19 cellular contexts compared by ENCODE assay signal in the genomic region with DNA sequence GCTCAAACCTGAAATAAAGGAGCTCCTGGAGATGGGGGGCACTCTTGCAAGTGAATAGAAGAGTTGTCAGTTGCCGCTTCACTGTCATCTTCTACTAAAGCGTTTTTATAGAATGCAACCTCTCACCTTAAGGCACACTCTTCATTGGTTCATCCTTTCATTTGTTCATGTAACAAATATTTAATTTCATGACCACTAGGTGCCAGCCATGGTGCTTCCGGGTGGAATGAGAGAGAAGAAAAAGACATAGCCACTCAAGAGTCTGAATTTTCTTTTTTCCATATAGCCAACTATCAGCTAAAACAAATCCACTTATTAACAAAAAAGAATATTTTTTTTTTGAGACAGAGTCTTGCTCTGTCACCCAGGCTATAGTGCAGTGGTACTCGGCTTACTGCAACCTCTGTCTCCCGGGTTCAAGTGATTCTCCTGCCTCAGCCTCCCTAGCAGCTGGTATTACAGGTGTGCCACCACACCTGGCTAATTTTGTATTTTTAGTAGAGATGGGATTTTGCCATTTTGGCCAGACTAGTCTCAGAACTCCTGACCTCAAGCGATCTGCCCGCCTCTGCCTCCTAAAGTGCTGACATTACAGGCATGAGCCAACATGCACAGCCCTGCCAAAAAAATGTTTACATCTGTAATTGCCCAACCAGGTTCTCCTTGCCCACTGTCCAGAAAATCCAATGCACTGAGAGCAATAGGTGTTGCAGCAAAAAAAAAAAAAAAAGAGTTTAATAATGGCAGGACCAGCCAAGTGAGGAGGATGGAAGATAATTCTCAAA. TPM values are rescaled to one million over a fixed set of nuclear protein-coding genes. Genes with fewer than 3 reads are reported as not detected.
DNase-seq lines count a peak whose midpoint lies in the region; ATAC-seq and TF ChIP-seq lines count a peak whose summit lies in the region.
"Had no signal": no experiment of that assay in that cellular context is flagged by ENCODE, and none has a peak within 500 bp of the region (broad histone marks: within the 10 kb centered on the region; RNA-seq: fewer than 3 reads in every experiment).

No MANE protein-coding gene starts in this region.

- no peak overlapping the region for H3K27ac Mint-ChIP-seq in activated CD4-positive, alpha-beta T cell treated with anti-CD3 and anti-CD28 coated beads for 36 hours
- H3K27ac Mint-ChIP-seq: activated CD4-positive, alpha-beta T cell treated with anti-CD3 and anti-CD28 coated beads, Interleukin-2, amount 10 ng/mL, durations not matched to agents 7 days and 5 days; activated CD8-positive, alpha-beta memory T cell treated with anti-CD3 and anti-CD28 coated beads, Interleukin-2, amount 10 ng/mL, durations not matched to agents 7 days and 5 days; activated naive CD4-positive, alpha-beta T cell treated with anti-CD3 and anti-CD28 coated beads for 36 hours; CD4-positive, CD25-positive, alpha-beta regulatory T cell; stimulated activated naive CD8-positive, alpha-beta T cell treated with anti-CD3 and anti-CD28 coated beads, Interleukin-15, Interleukin-2, amounts not matched to agents 100 ng/mL and 50 ng/mL, for 24 hours had no signal

- no peak overlapping the region for H3K4me3 ChIP-seq in left lung
- H3K4me3 ChIP-seq: lower lobe of right lung, vagina had no signal

- H3K27me3 Mint-ChIP-seq in activated CD4-positive, alpha-beta T cell treated with anti-CD3 and anti-CD28 coated beads for 36 hours, result no peaks in the 10 kb centered on the region
- H3K27me3 Mint-ChIP-seq: activated CD8-positive, alpha-beta memory T cell treated with anti-CD3 and anti-CD28 coated beads, Interleukin-2, amount 10 ng/mL, durations not matched to agents 7 days and 5 days; stimulated activated naive CD8-positive, alpha-beta T cell treated with anti-CD3 and anti-CD28 coated beads, Interleukin-15, Interleukin-2, amounts not matched to agents 100 ng/mL and 50 ng/mL, for 24 hours had no signal

- in situ Hi-C loops in SK-MEL-5 (cut with HindIII; ENCODE audit: low pct_unique_long_range_greater_than_20kb, low sequenced_read_pairs), result no loop called here

- H3K36me3 ChIP-seq in left lung, result no peaks in the 10 kb centered on the region
- H3K36me3 ChIP-seq: lower lobe of right lung, vagina had no signal

- H3K4me1 Mint-ChIP-seq in activated CD4-positive, alpha-beta T cell treated with anti-CD3 and anti-CD28 coated beads for 36 hours, result no peaks in the 10 kb centered on the region
- H3K4me1 Mint-ChIP-seq: activated CD8-positive, alpha-beta memory T cell treated with anti-CD3 and anti-CD28 coated beads, Interleukin-2, amount 10 ng/mL, durations not matched to agents 7 days and 5 days; CD4-positive, CD25-positive, alpha-beta regulatory T cell had no signal

- peak; percentile 26 for ATAC-seq in left lung
- no peak for ATAC-seq in GM18861 (IDR thresholded peaks at IDR 0.05; ENCODE audit: unreplicated experiment)
- no peak for ATAC-seq in activated CD4-positive, alpha-beta T cell treated with anti-CD3 and anti-CD28 coated beads for 36 hours
- ATAC-seq: activated CD8-positive, alpha-beta memory T cell treated with anti-CD3 and anti-CD28 coated beads, Interleukin-2, amount 10 ng/mL, durations not matched to agents 7 days and 5 days; lower lobe of right lung had no signal

- H3K36me3 Mint-ChIP-seq in activated CD4-positive, alpha-beta T cell treated with anti-CD3 and anti-CD28 coated beads for 36 hours (ENCODE audit: low read depth), result no peaks in the 10 kb centered on the region
- H3K36me3 Mint-ChIP-seq: activated CD8-positive, alpha-beta memory T cell treated with anti-CD3 and anti-CD28 coated beads, Interleukin-2, amount 10 ng/mL, durations not matched to agents 7 days and 5 days; CD4-positive, CD25-positive, alpha-beta regulatory T cell had no signal

- POLR2A ChIA-PET in activated CD4-positive, alpha-beta T cell treated with anti-CD3 and anti-CD28 coated beads for 36 hours (lab: Charles Lee), result no interaction called here

- no peaks in the 10 kb centered on the region for H3K9me3 Mint-ChIP-seq in activated CD4-positive, alpha-beta T cell treated with anti-CD3 and anti-CD28 coated beads for 36 hours (ENCODE audit: low read depth)
- H3K9me3 Mint-ChIP-seq: activated CD4-positive, alpha-beta T cell treated with anti-CD3 and anti-CD28 coated beads, Interleukin-2, amount 10 ng/mL, durations not matched to agents 7 days and 5 days; activated naive CD4-positive, alpha-beta T cell treated with anti-CD3 and anti-CD28 coated beads for 36 hours; endodermal cell; stimulated activated naive CD8-positive, alpha-beta T cell treated with anti-CD3 and anti-CD28 coated beads, Interleukin-15, Interleukin-2, amounts not matched to agents 100 ng/mL and 50 ng/mL, for 24 hours had no signal

- no peak overlapping the region for H3K4me3 Mint-ChIP-seq in activated CD4-positive, alpha-beta T cell treated with anti-CD3 and anti-CD28 coated beads for 36 hours
- H3K4me3 Mint-ChIP-seq: activated CD4-positive, alpha-beta T cell treated with anti-CD3 and anti-CD28 coated beads, Interleukin-2, amount 10 ng/mL, durations not matched to agents 7 days and 5 days; activated CD8-positive, alpha-beta memory T cell treated with anti-CD3 and anti-CD28 coated beads, Interleukin-2, amount 10 ng/mL, durations not matched to agents 7 days and 5 days; activated naive CD4-positive, alpha-beta T cell treated with anti-CD3 and anti-CD28 coated beads for 36 hours; CD4-positive, CD25-positive, alpha-beta regulatory T cell; endodermal cell; stimulated activated naive CD8-positive, alpha-beta T cell treated with anti-CD3 and anti-CD28 coated beads, Interleukin-15, Interleukin-2, amounts not matched to agents 100 ng/mL and 50 ng/mL, for 24 hours had no signal

- peaks cover 0 to 5% of the 10 kb centered on the region in 2 donors for H3K4me1 ChIP-seq in left lung
- H3K4me1 ChIP-seq: lower lobe of right lung, vagina had no signal

- intact Hi-C loops in left lung (cut with DNase I), result no loop called here
- intact Hi-C loops in activated CD4-positive, alpha-beta T cell treated with anti-CD3 and anti-CD28 coated beads for 36 hours (cut with DNase I, micrococcal nuclease), result no loop called here

- no peak overlapping the region for H3K27ac ChIP-seq in C4-2B
- H3K27ac ChIP-seq in left lung, result no peak overlapping the region
- H3K27ac ChIP-seq: lower lobe of right lung, vagina, VCaP had no signal

- CTCF ChIA-PET in activated CD4-positive, alpha-beta T cell treated with anti-CD3 and anti-CD28 coated beads for 36 hours (lab: Charles Lee), result interaction anchor here (0.5 to 2.2 kb wide), 3 partner anchors 9 to 148 kb away, joined by 3 to 7 read pairs (median 6); no protein-coding TSS in a partner anchor

- no peaks in the 10 kb centered on the region for H3K27me3 ChIP-seq in left lung
- H3K27me3 ChIP-seq: vagina had no signal

- peak; percentile 74 for TF ChIP-seq CTCF in C4-2B (conservative IDR thresholded peaks at IDR 0.05)
- peak; percentile 28; the same call in 1 of the 2 replicates for TF ChIP-seq CTCF in LNCAP (IDR thresholded peaks at IDR 0.05)
- TF ChIP-seq CTCF in left lung (IDR thresholded peaks at IDR 0.05), result no peak

- H3K9me3 ChIP-seq in left lung, result no peaks in the 10 kb centered on the region
- H3K9me3 ChIP-seq: lower lobe of right lung, vagina had no signal

- DNase-seq in SK-MEL-5 (ENCODE audit: low read depth, low spot score), result peak; percentile 33
- DNase-seq in left lung, result no peak
- DNase-seq in HuH-7.5 (ENCODE audit: low spot score), result no peak
- no peak for DNase-seq in activated CD4-positive, alpha-beta T cell treated with anti-CD3 and anti-CD28 coated beads for 36 hours
- DNase-seq: activated CD4-positive, alpha-beta T cell treated with anti-CD3 and anti-CD28 coated beads, Interleukin-2, amount 10 ng/mL, durations not matched to agents 7 days and 5 days; activated CD8-positive, alpha-beta memory T cell treated with anti-CD3 and anti-CD28 coated beads, Interleukin-2, amount 10 ng/mL, durations not matched to agents 7 days and 5 days; activated naive CD4-positive, alpha-beta T cell treated with anti-CD3 and anti-CD28 coated beads for 36 hours; amniotic stem cell; CD4-positive, CD25-positive, alpha-beta regulatory T cell; endodermal cell; Kasumi-1; lower lobe of right lung; NCI-H1417 had no signal

RNA-seq across cellular contexts. Expression of a gene that starts 22.1 kb away (rescaled TPM):
- total RNA-seq in SK-MEL-5 (2014; rRNA removed; shearing (Covaris generic)), result 41.0 and 44.8 TPM in 2 replicates
- polyA plus RNA-seq in SK-MEL-5 (2015; cell fraction: cytosol; rRNA removed), result 15.0 and 17.7 TPM in 2 replicates
- polyA plus RNA-seq in SK-MEL-5 (2015; cell fraction: nucleus; rRNA removed), result 90.1 and 114 TPM in 2 replicates
- 10 to 100 TPM; 10.9 to 11.5 TPM for total RNA-seq in left lung
- total RNA-seq in activated CD4-positive, alpha-beta T cell treated with anti-CD3 and anti-CD28 coated beads for 36 hours, result 10 to 100 TPM; 33.5 to 37.1 TPM

Comparison
In these comparisons a context has a peak if more than half of its experiments do, and no peak if none do; other contexts are left out.
1. CTCF ChIP-seq: peak in C4-2B (single experiment) and LNCAP (single experiment); none in left lung (0 of 2).